Comparison of ENCODE assay signal across 8 cellular contexts in genomic region chr2:231056453-231057416, GRCh38. TPM values are rescaled to one million over a fixed set of nuclear protein-coding genes. Genes with fewer than 3 reads are reported as not detected.
DNase-seq lines count a peak whose midpoint lies in the region; ATAC-seq, FAIRE-seq and TF ChIP-seq lines count a peak whose summit lies in the region.

TSS of gene PSMD1 (plus strand) at chr2:231056867. CDS start at chr2:231057026, 159 bp downstream.

- CTCF ChIA-PET in T-cell (lab: Charles Lee), result interaction anchor here (0.7 to 1.3 kb wide), 6 partner anchors 11 to 233 kb away, joined by 3 to 6 read pairs (median 4); partner anchors contain the start of gene HTR2B (in 1 of the 2)

- H3K4me3 Mint-ChIP-seq in T-cell (peak within 1 kb of the TSS; percentile 89 to 98 (median 96)), type B pancreatic cell (peak within 1 kb of the TSS; percentile 99)

- H3K27me3 Mint-ChIP-seq in T-cell (peaks cover 0 to 3% of the 10 kb centered on the region in 2 donors), type B pancreatic cell (peaks cover 7% of the 10 kb centered on the region)

- no peaks in the 10 kb centered on the region for H3K9me3 Mint-ChIP-seq in T-cell
- H3K9me3 Mint-ChIP-seq in type B pancreatic cell, result no peaks in the 10 kb centered on the region

- peak; percentile 98 for FAIRE-seq in GM12891 (lab: Jason Lieb, UNC)

- H3K4me1 Mint-ChIP-seq in T-cell (peaks cover 56 to 60% (median 57%) of the 10 kb centered on the region in 3 donors), type B pancreatic cell (ENCODE audit: unreplicated experiment) (peaks cover 38% of the 10 kb centered on the region)

- H3K36me3 Mint-ChIP-seq in T-cell (peaks cover 4% of the 10 kb centered on the region), type B pancreatic cell (no peaks in the 10 kb centered on the region)

- intact Hi-C loops in cardiac septum (cut with DNase I), result loop anchor here (5.0 to 10.0 kb wide), 3 partner anchors 141 to 728 kb away; partner anchors contain the start of genes ARMC9, COPS7B and PDE6D

- peak within 1 kb of the TSS; percentile 100 for H3K27ac Mint-ChIP-seq in T-cell
- peak within 1 kb of the TSS; percentile 100 for H3K27ac Mint-ChIP-seq in type B pancreatic cell

- TF ChIP-seq CTCF in type B pancreatic cell (conservative IDR thresholded peaks at IDR 0.05), result peak; percentile 95

- ATAC-seq in HG02798 (IDR thresholded peaks at IDR 0.05; ENCODE audit: poor library complexity, unreplicated experiment) (peak; percentile 81), T-cell (replicated peaks in 1 of 4) (peak; percentile 83 to 89 (median 84))

- POLR2A ChIA-PET in T-cell (lab: Charles Lee), result interaction anchor here in 1 of 2 donors (0.6 to 1.2 kb wide), 2 partner anchors 408 to 1144 kb away, joined by 3 to 4 read pairs; partner anchors contain the start of gene NCL

- peak within 1 kb of the TSS; percentile 56 for H3K27ac ChIP-seq in adipose tissue (ENCODE audit: low read depth, low read length)

- peak; percentile 91 for DNase-seq in GM12891 (ENCODE audit: insufficient read length, low spot score)
- DNase-seq in NCI-H1417 treated with DMSO at 0.1 percent for 48 hours (lab: John Stamatoyannopoulos, UW), result peak; percentile 46
- DNase-seq in T-cell, result peak; percentile 83 to 96 (median 90)
- peak; percentile 96 for DNase-seq in cardiac septum (ENCODE audit: low spot score)
- DNase-seq in pons (ENCODE audit: low spot score), result peak; percentile 88
- DNase-seq in type B pancreatic cell (ENCODE audit: extremely low spot score, unreplicated experiment), result peak; percentile 94

- 0 out of 2 replicates have a peak, but pooled peaks have one; percentile 41 for TF ChIP-seq POLR2A in GM12891 (IDR thresholded peaks at IDR 0.05; ENCODE audit: low read depth, low read length)

- 0% methylated on average over 54 to 73 of the region's 73 CpGs for WGBS in adipose tissue, 3 donors

TF ChIP-seq in GM12891, 5 proteins besides CTCF, POLR2A, EP300 and RAD21:
- TF ChIP-seq POU2F2 (IDR thresholded peaks at IDR 0.05; ENCODE audit: low read depth, low read length) (peak; percentile 65; the same call in 1 of the 2 replicates), PAX5 (IDR thresholded peaks at IDR 0.05; ENCODE audit: insufficient read depth, low read length, severe bottlenecking) (no peak), TAF1 (IDR thresholded peaks at IDR 0.05; ENCODE audit: low read depth, low read length) (peak; percentile 76; the same call in 1 of the 2 replicates), POLR2AphosphoS5 (IDR thresholded peaks at IDR 0.05; ENCODE audit: low read depth, low read length) (peak; percentile 61)

RNA-seq across cellular contexts. Expression of gene PSMD1, which starts in this region (rescaled TPM):
- polyA plus RNA-seq in GM12891 (2012; ENCODE audit: low read depth, missing spikeins), result 62.6 TPM
- 10 to 100 TPM; 39.5 to 48.2 (median 46.9) TPM for total RNA-seq in T-cell
- 10 to 100 TPM; 10.2 to 38.2 (median 32.5) TPM for polyA plus RNA-seq in adipose tissue
- total RNA-seq in cardiac septum, result 87.0 TPM
- 85.5 and 91.6 TPM in 2 replicates for total RNA-seq in type B pancreatic cell (ENCODE audit: low replicate concordance)

Comparison
In these comparisons a context has a peak if more than half of its experiments do, and no peak if none do; other contexts are left out.
1. Peak in every context shown above with its lines: DNase-seq, ATAC-seq and H3K27ac ChIP-seq.
2. DNase-seq: peak in every context shown above with its lines; median percentile 96 in cardiac septum; 94 in type B pancreatic cell; 91 in GM12891; 90 in T-cell; 88 in pons; 46 in NCI-H1417 treated with DMSO at 0.1 percent for 48 hours.